In the genomic region with DNA sequence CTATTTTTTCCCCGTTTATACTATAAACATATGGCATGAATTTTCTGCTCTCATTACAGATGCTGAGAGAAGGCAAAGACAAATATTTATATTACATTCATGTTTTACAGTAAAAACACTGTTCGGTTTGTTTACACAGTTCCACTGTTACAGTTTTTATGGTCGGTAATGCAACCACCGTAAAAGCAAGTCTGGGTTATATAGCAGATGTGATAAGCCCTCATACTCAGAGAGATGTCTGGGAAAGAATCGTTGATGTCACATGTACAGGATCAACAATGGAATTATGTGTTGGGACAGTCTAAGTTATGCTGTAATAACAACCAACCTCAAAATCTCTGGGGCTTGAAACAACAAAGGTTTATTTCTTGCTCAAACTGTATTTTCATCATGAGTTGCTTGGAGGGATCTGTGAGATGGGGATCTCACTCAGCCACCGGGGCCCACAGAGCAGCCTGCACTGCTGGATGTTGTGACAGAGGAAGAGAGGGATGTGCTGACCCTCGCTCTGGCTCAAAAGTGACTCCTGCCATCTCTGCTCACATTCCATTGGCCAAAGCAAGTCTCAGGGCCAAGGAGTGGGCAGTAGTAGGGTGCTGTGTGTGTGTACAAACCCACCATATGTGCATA, we compare ENCODE assay signal across 13 cellular contexts.
A peak's percentile ranks its signal among the peaks of the same experiment; 100 is the strongest.
DNase-seq lines count a peak whose midpoint lies in the region; ATAC-seq and TF ChIP-seq lines count a peak whose summit lies in the region.
"Had no signal": no experiment of that assay in that cellular context is flagged by ENCODE, and none has a peak within 500 bp of the region (broad histone marks: within the 10 kb centered on the region; RNA-seq: fewer than 3 reads in every experiment).

No MANE protein-coding gene starts in this region.

- POLR2A ChIA-PET in AG04450 (lab: Yijun Ruan, JAX) = no interaction called here

- H3K4me3 ChIP-seq in AG04450 (ENCODE audit: low read depth, low read length) (peak overlapping the region; percentile 14; the same call in 1 of the 2 replicates), SJCRH30 (peak overlapping the region; percentile 37), suprapubic skin (no peak overlapping the region)

- H3K27me3 ChIP-seq in AG04450 (ENCODE audit: control insufficient read depth, insufficient read depth, low read length) = no peaks in the 10 kb centered on the region
- H3K27me3 ChIP-seq in SJCRH30 = no peaks in the 10 kb centered on the region
- no peaks in the 10 kb centered on the region for H3K27me3 ChIP-seq in suprapubic skin

- ATAC-seq in GM21515 (IDR thresholded peaks at IDR 0.05; ENCODE audit: unreplicated experiment) = no peak
- ATAC-seq: activated CD4-positive, CD25-positive, alpha-beta regulatory T cell treated with anti-CD3 and anti-CD28 coated beads, Interleukin-2, amount 50 U/mL, for 24 hours; HCT116; stimulated activated naive CD8-positive, alpha-beta T cell treated with anti-CD3 and anti-CD28 coated beads, Interleukin-15, amount 100 ng/mL, for 72 hours had no signal

- DNase-seq in AG04450 (ENCODE audit: low read depth, low spot score) = peak; percentile 67
- peak; percentile 61 for DNase-seq in HuH-7 (ENCODE audit: low spot score)
- DNase-seq in SJCRH30 = peak; percentile 11 to 54
- DNase-seq in inferior parietal cortex (ENCODE audit: extremely low spot score) = peak; percentile 49
- no peak for DNase-seq in stimulated activated CD4-positive, alpha-beta T cell treated with anti-CD3 and anti-CD28 coated beads, Interleukin-4, amount 100 ng/mL, for 1 hour
- no peak for DNase-seq in suprapubic skin (ENCODE audit: low spot score in 2 of 2)
- DNase-seq in NCI-H82 treated with DMSO at 0.1 percent for 48 hours (lab: John Stamatoyannopoulos, UW; ENCODE audit: unreplicated experiment) = no peak
- DNase-seq: activated naive CD4-positive, alpha-beta T cell treated with anti-CD3 and anti-CD28 coated beads, Interleukin-2, amount 10 ng/mL, durations not matched to agents 7 days and 5 days; OCI-M1; stimulated activated naive CD8-positive, alpha-beta T cell treated with anti-CD3 and anti-CD28 coated beads, Interleukin-15, amount 100 ng/mL, for 72 hours had no signal

- no peak for TF ChIP-seq POLR2A in suprapubic skin (IDR thresholded peaks at IDR 0.05)

- H3K4me1 ChIP-seq in SJCRH30 (peaks cover 4% of the 10 kb centered on the region; the same call in 1 of the 2 replicates), suprapubic skin (peaks cover 2% of the 10 kb centered on the region)

- H3K27ac ChIP-seq in AG04450 (ENCODE audit: low read depth, low read length) = peak overlapping the region; percentile 87
- peak overlapping the region; percentile 32; the same call in 1 of the 2 replicates for H3K27ac ChIP-seq in SJCRH30
- no peak overlapping the region for H3K27ac ChIP-seq in suprapubic skin

- no peak for TF ChIP-seq EP300 in suprapubic skin (IDR thresholded peaks at IDR 0.05)

- no peak for TF ChIP-seq CTCF in AG04450 (IDR thresholded peaks at IDR 0.05; ENCODE audit: low read depth, low read length)
- TF ChIP-seq CTCF in suprapubic skin (IDR thresholded peaks at IDR 0.05) = no peak

- peaks cover 9% of the 10 kb centered on the region for H3K9me3 ChIP-seq in AG04450 (ENCODE audit: control insufficient read depth, insufficient read depth, low read length)
- no peaks in the 10 kb centered on the region for H3K9me3 ChIP-seq in SJCRH30 (replicated peaks)
- H3K9me3 ChIP-seq in suprapubic skin = no peaks in the 10 kb centered on the region

- H3K36me3 ChIP-seq in SJCRH30 (no peaks in the 10 kb centered on the region), suprapubic skin (no peaks in the 10 kb centered on the region)

- WGBS in suprapubic skin = 54% methylated on average over 6 of the region's 7 CpGs

- CTCF ChIA-PET in AG04450 (lab: Charles Lee) = interaction anchor here (0.6 to 0.7 kb wide), 2 partner anchors 50 to 69 kb away, joined by 3 read pairs; no protein-coding TSS in a partner anchor

Comparison
In these comparisons a context has a peak if more than half of its experiments do, and no peak if none do; other contexts are left out.
1. DNase-seq: peak in AG04450 (single experiment), HuH-7 (single experiment), SJCRH30 (2 of 2) and inferior parietal cortex (single experiment); none in stimulated activated CD4-positive, alpha-beta T cell treated with anti-CD3 and anti-CD28 coated beads, Interleukin-4, amount 100 ng/mL, for 1 hour (single experiment), suprapubic skin (0 of 2) and NCI-H82 treated with DMSO at 0.1 percent for 48 hours (single experiment).